8 cellular contexts compared by ENCODE assay signal in the genomic region with DNA sequence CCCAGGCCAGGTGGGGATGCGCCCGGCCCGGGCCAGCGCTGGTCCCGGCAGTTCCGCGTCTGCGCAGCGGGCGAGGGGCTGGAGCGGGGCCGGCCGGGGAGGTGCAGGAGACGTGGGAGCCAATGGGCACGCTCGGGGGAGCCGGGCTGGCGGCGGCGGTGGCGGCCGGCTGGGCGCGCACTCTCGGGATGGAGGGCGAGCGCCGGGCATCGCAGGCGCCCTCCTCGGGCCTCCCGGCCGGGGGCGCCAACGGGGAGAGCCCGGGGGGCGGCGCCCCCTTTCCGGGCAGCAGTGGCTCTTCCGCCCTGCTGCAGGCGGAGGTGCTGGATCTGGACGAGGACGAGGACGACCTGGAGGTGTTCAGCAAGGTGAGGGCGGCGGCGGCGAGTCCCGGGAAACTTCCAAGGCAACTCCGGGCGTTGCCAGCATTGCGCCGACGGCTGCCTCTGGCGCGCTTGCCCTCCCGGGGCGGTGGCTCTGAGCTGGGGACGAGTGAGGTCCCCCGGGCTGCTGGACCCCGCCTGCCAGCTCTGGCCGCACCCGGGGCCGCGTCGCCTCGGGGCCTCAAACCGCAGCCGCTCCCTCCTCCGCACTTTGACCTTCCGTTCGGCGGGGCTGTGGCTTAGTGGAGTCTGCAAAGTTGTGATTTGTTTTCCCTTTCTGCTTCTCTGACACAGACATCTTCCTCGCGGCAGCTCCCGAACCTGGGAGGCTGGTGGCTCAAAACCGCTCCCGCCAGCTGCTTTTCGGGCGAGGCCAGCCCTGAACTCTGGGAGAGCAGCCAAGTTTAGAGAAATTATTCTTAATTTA. TPM values are rescaled to one million over a fixed set of nuclear protein-coding genes. Genes with fewer than 3 reads are reported as not detected.
DNase-seq lines count a peak whose midpoint lies in the region; ATAC-seq, FAIRE-seq and TF ChIP-seq lines count a peak whose summit lies in the region.

Gene SNX7 (plus strand): TSS at position 178 of the 810 bp plus-strand sequence. CDS start 11 bp downstream, at position 189.

- peaks cover 0 to 2% of the 10 kb centered on the region in 2 donors for H3K4me1 ChIP-seq in aorta (ENCODE audit: control insufficient read depth in 1 of 2, insufficient read depth in 2 of 2, low read length in 2 of 2)

- POLR2A ChIA-PET in HEK293T (lab: Yijun Ruan, JAX), result interaction anchor here (2.0 to 2.1 kb wide), 2 partner anchors 9 to 12 kb away, joined by 4 to 7 read pairs; no protein-coding TSS in a partner anchor
- POLR2A ChIA-PET in naive thymus-derived CD8-positive, alpha-beta T cell (lab: Charles Lee), result no interaction called here

- H3K4me3 Mint-ChIP-seq in activated naive CD4-positive, alpha-beta T cell treated with anti-CD3 and anti-CD28 coated beads, Interleukin-2, amount 50 U/mL, for 24 hours, result peak within 1 kb of the TSS; percentile 85
- H3K4me3 Mint-ChIP-seq in naive thymus-derived CD8-positive, alpha-beta T cell, result peak within 1 kb of the TSS; percentile 79 to 91 (median 87)

- H3K4me1 Mint-ChIP-seq in activated naive CD4-positive, alpha-beta T cell treated with anti-CD3 and anti-CD28 coated beads, Interleukin-2, amount 50 U/mL, for 24 hours, result peaks cover 25% of the 10 kb centered on the region
- peaks cover 9 to 16% (median 14%) of the 10 kb centered on the region in 4 donors for H3K4me1 Mint-ChIP-seq in naive thymus-derived CD8-positive, alpha-beta T cell

- no peak for FAIRE-seq in frontal cortex (lab: Jason Lieb, UNC)

- no peaks in the 10 kb centered on the region for H3K36me3 ChIP-seq in aorta (ENCODE audit: control insufficient read depth in 1 of 2, insufficient read depth in 2 of 2, low read length in 1 of 2)

- H3K27me3 Mint-ChIP-seq in activated naive CD4-positive, alpha-beta T cell treated with anti-CD3 and anti-CD28 coated beads, Interleukin-2, amount 50 U/mL, for 24 hours, result peaks cover 43% of the 10 kb centered on the region
- peaks cover 29 to 61% (median 43%) of the 10 kb centered on the region in 5 donors for H3K27me3 Mint-ChIP-seq in naive thymus-derived CD8-positive, alpha-beta T cell

- H3K27ac Mint-ChIP-seq in activated naive CD4-positive, alpha-beta T cell treated with anti-CD3 and anti-CD28 coated beads, Interleukin-2, amount 50 U/mL, for 24 hours, result no peak within 1 kb of the TSS
- H3K27ac Mint-ChIP-seq in naive thymus-derived CD8-positive, alpha-beta T cell, result peak within 1 kb of the TSS in 2 of 10 donors; percentile 30 to 43

- no peaks in the 10 kb centered on the region for H3K9me3 ChIP-seq in aorta (ENCODE audit: control insufficient read depth, low read length)

- 0% methylated on average over 68 to 80 of the region's 80 CpGs for WGBS in aorta, 2 donors

- intact Hi-C loops in aorta (cut with DNase I), result no loop called here

- CTCF ChIA-PET in HEK293T (lab: Yijun Ruan, JAX), result interaction anchor here (0.5 to 0.8 kb wide), 4 partner anchors 9 to 865 kb away, joined by 3 to 4 read pairs (median 4); no protein-coding TSS in a partner anchor

- peaks cover 2% of the 10 kb centered on the region for H3K36me3 Mint-ChIP-seq in activated naive CD4-positive, alpha-beta T cell treated with anti-CD3 and anti-CD28 coated beads, Interleukin-2, amount 50 U/mL, for 24 hours
- H3K36me3 Mint-ChIP-seq in naive thymus-derived CD8-positive, alpha-beta T cell, result peaks cover 0 to 12% (median 0%) of the 10 kb centered on the region in 3 donors

- ATAC-seq in naive thymus-derived CD8-positive, alpha-beta T cell, result peak; percentile 45 to 46
- peak; percentile 96 for ATAC-seq in aorta (ENCODE audit: low FRiP score)

- H3K9me3 Mint-ChIP-seq in activated naive CD4-positive, alpha-beta T cell treated with anti-CD3 and anti-CD28 coated beads, Interleukin-2, amount 50 U/mL, for 24 hours, result peaks cover 4% of the 10 kb centered on the region
- peaks cover 0 to 5% (median 0%) of the 10 kb centered on the region in 9 donors for H3K9me3 Mint-ChIP-seq in naive thymus-derived CD8-positive, alpha-beta T cell

- peak within 1 kb of the TSS; percentile 49 to 98 for H3K4me3 ChIP-seq in aorta (ENCODE audit: low read length in 2 of 2)

- H3K27me3 ChIP-seq in aorta (ENCODE audit: control insufficient read depth in 1 of 2, insufficient read depth in 2 of 2, low read length in 1 of 2), result no peaks in the 10 kb centered on the region

- H3K27ac ChIP-seq in aorta (ENCODE audit: low read depth in 1 of 2, low read length in 2 of 2), result peak within 1 kb of the TSS; percentile 34 to 85

- DNase-seq in activated CD8-positive, alpha-beta memory T cell treated with anti-CD3 and anti-CD28 coated beads, Interleukin-2, amount 50 U/mL, for 48 hours, result peak; percentile 55
- no peak for DNase-seq in activated CD8-positive, alpha-beta memory T cell treated with anti-CD3 and anti-CD28 coated beads for 24 hours
- peak; percentile 87 for DNase-seq in HEK293T (ENCODE audit: extremely low spot score)
- DNase-seq in NCI-H146 treated with DMSO at 0.1 percent for 48 hours (lab: John Stamatoyannopoulos, UW; ENCODE audit: unreplicated experiment), result peak; percentile 13
- DNase-seq in frontal cortex (ENCODE audit: low spot score in 2 of 2), result peak; percentile 78 to 80
- peak in 1 of 10 donors; percentile 12 for DNase-seq in naive thymus-derived CD8-positive, alpha-beta T cell
- DNase-seq in aorta, result peak; percentile 88 to 95

TF ChIP-seq in HEK293T, 16 proteins besides CTCF, POLR2A, EP300 and RAD21:
- peak; percentile 27; the same call in 1 of the 2 replicates for TF ChIP-seq ARNT (IDR thresholded peaks at IDR 0.05)
- TF ChIP-seq FOXM1 (IDR thresholded peaks at IDR 0.05; ENCODE audit: borderline replicate concordance), result peak; percentile 28; the same call in 1 of the 2 replicates
- TF ChIP-seq ZNF384 (IDR thresholded peaks at IDR 0.05), result no peak
- TF ChIP-seq L3MBTL2 (conservative IDR thresholded peaks at IDR 0.05), result peak; percentile 66
- TF ChIP-seq LEF1 (IDR thresholded peaks at IDR 0.05; ENCODE audit: borderline replicate concordance), result no peak

RNA-seq across cellular contexts. Expression of gene SNX7, which starts in this region (rescaled TPM):
- 140 TPM for total RNA-seq in frontal cortex
- total RNA-seq in naive thymus-derived CD8-positive, alpha-beta T cell, result not detected
- under 1 TPM in 1 of 3 donors, not detected in 2; 0.15 TPM for polyA plus RNA-seq in naive thymus-derived CD8-positive, alpha-beta T cell
- 10 to 100 TPM; 29.3 to 39.3 TPM for total RNA-seq in aorta
- 10 to 100 TPM; 31.4 to 61.7 TPM for polyA plus RNA-seq in aorta

Comparison
In these comparisons a context has a peak if more than half of its experiments do, and no peak if none do; other contexts are left out.
1. RNA of gene SNX7 (total RNA-seq): 140 TPM in frontal cortex (single experiment) and 29.3 to 39.3 TPM in aorta; not detected in naive thymus-derived CD8-positive, alpha-beta T cell; every median in the first group is over 10 times any median in the second.
2. RNA of gene SNX7 (polyA plus RNA-seq): 31.4 to 61.7 TPM in aorta; 0.15 TPM in naive thymus-derived CD8-positive, alpha-beta T cell; every median in the first group is over 10 times any median in the second.
3. Peak in ATAC-seq in naive thymus-derived CD8-positive, alpha-beta T cell; RNA of the gene not detected or under 1 TPM.